Comparison of ENCODE assay signal across 16 cellular contexts in genomic region chr2:122660786-122661634, GRCh38.
DNase-seq lines count a peak whose midpoint lies in the region; ATAC-seq and TF ChIP-seq lines count a peak whose summit lies in the region.
"Had no signal": no experiment of that assay in that cellular context is flagged by ENCODE, and none has a peak within 500 bp of the region (broad histone marks: within the 10 kb centered on the region; RNA-seq: fewer than 3 reads in every experiment).

No MANE protein-coding gene starts in this region.

- H3K27me3 Mint-ChIP-seq in nephron (ENCODE audit: low read depth) = peaks cover 41% of the 10 kb centered on the region

- no peaks in the 10 kb centered on the region for H3K9me3 ChIP-seq in SJCRH30 (replicated peaks)

- H3K36me3 Mint-ChIP-seq in nephron (ENCODE audit: low read depth) = no peaks in the 10 kb centered on the region

- H3K4me3 ChIP-seq in epithelial cell of esophagus (ENCODE audit: low read length) = no peak overlapping the region
- no peak overlapping the region for H3K4me3 ChIP-seq in SJCRH30
- H3K4me3 ChIP-seq: cardiac muscle cell had no signal

- no peaks in the 10 kb centered on the region for H3K4me1 ChIP-seq in SJCRH30

- H3K27ac ChIP-seq in SJCRH30 = no peak overlapping the region
- H3K27ac ChIP-seq: cardiac muscle cell, RWPE1 had no signal

- DNase-seq in NCI-H526 treated with DMSO at 0.1 percent for 48 hours (lab: John Stamatoyannopoulos, UW) (peak; percentile 17), epithelial cell of esophagus (ENCODE audit: low read depth) (peak; percentile 11), HT-29 (ENCODE audit: low spot score) (no peak), SJCRH30 (no peak)
- DNase-seq: activated CD8-positive, alpha-beta memory T cell treated with anti-CD3 and anti-CD28 coated beads for 24 hours; DMS79 treated with DMSO at 0.1 percent for 48 hours; hippocampal formation; stimulated activated CD4-positive, alpha-beta T cell treated with anti-CD3 and anti-CD28 coated beads, Interleukin-4, amount 100 ng/mL, for 4 hours; stimulated activated naive CD4-positive, alpha-beta T cell had no signal

- peaks cover 13% of the 10 kb centered on the region for H3K4me1 Mint-ChIP-seq in nephron

- no peaks in the 10 kb centered on the region for H3K9me3 Mint-ChIP-seq in nephron

- peak overlapping the region; percentile 61 to 76 (median 74) for H3K4me3 Mint-ChIP-seq in nephron

- peak overlapping the region in 1 of 3 experiments; percentile 2 for H3K27ac Mint-ChIP-seq in nephron

- ATAC-seq in GM19463 (IDR thresholded peaks at IDR 0.05; ENCODE audit: unreplicated experiment) = peak; percentile 54
- no peak for ATAC-seq in HG03354 (IDR thresholded peaks at IDR 0.05; ENCODE audit: poor library complexity, severe bottlenecking, unreplicated experiment)
- ATAC-seq in GM21390 (IDR thresholded peaks at IDR 0.05; ENCODE audit: unreplicated experiment) = no peak
- ATAC-seq: esophagus mucosa had no signal

- no peak for TF ChIP-seq CTCF in epithelial cell of esophagus (IDR thresholded peaks at IDR 0.05; ENCODE audit: insufficient read depth, low read depth, low read length, missing control alignments)
- TF ChIP-seq CTCF in nephron (IDR thresholded peaks at IDR 0.05; ENCODE audit: unreplicated experiment in 3 of 3) = no peak

- H3K27me3 ChIP-seq in SJCRH30 = no peaks in the 10 kb centered on the region

- H3K36me3 ChIP-seq in SJCRH30 = no peaks in the 10 kb centered on the region
- H3K36me3 ChIP-seq: cardiac muscle cell had no signal

Comparison
In these comparisons a context has a peak if more than half of its experiments do, and no peak if none do; other contexts are left out.
1. DNase-seq: peak in NCI-H526 treated with DMSO at 0.1 percent for 48 hours (single experiment) and epithelial cell of esophagus (single experiment); none in HT-29 (single experiment) and SJCRH30 (0 of 2).